ENCODE assay signal across 1 cellular context in genomic region chr2:74482801-74483674, GRCh38.
TF ChIP-seq lines count a peak whose summit lies in the region.

A gene with protein sequence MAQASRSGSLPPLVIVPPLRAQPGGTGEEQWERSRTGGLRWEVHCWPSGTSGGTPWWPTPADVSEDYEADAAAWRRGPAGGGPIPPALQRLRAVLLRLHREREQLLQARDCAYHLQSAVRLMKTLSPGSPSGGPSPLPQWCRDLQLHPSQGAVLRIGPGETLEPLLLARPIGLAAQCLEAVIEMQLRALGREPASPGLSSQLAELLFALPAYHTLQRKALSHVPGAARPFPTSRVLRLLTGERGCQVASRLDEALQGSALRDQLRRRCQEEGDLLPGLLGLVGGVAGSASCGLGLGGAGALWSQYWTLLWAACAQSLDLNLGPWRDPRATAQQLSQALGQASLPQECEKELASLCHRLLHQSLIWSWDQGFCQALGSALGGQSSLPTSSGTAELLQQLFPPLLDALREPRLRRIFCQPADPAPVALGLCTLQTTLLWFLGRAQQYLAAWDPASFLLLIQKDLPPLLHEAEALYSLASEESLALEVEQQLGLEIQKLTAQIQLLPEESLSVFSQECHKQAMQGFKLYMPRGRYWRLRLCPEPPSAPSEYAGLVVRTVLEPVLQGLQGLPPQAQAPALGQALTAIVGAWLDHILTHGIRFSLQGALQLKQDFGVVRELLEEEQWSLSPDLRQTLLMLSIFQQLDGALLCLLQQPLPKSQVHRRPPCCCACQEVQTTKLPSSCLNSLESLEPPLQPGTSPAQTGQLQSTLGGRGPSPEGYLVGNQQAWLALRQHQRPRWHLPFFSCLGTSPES (minus strand): TSS chr2:74482998. CDS start chr2:74482837, 161 bp downstream.
Gene TTC31, plus strand, starts transcription at chr2:74483081. Its CDS starts 15 bp downstream, at chr2:74483096.

TF ChIP-seq in HepG2, 621 proteins besides CTCF, POLR2A, EP300 and RAD21 (continued from another document and continues in another):
- no peak for TF ChIP-seq ZNF512B (CRISPR knock-in tag; IDR thresholded peaks at IDR 0.05; ENCODE audit: borderline replicate concordance)
- TF ChIP-seq WIZ (CRISPR knock-in tag; IDR thresholded peaks at IDR 0.05): no peak; the same call in 1 of the 2 replicates
- TF ChIP-seq, protein P1, sequence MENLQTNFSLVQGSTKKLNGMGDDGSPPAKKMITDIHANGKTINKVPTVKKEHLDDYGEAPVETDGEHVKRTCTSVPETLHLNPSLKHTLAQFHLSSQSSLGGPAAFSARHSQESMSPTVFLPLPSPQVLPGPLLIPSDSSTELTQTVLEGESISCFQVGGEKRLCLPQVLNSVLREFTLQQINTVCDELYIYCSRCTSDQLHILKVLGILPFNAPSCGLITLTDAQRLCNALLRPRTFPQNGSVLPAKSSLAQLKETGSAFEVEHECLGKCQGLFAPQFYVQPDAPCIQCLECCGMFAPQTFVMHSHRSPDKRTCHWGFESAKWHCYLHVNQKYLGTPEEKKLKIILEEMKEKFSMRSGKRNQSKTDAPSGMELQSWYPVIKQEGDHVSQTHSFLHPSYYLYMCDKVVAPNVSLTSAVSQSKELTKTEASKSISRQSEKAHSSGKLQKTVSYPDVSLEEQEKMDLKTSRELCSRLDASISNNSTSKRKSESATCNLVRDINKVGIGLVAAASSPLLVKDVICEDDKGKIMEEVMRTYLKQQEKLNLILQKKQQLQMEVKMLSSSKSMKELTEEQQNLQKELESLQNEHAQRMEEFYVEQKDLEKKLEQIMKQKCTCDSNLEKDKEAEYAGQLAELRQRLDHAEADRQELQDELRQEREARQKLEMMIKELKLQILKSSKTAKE (CRISPR knock-in tag; IDR thresholded peaks at IDR 0.05; ENCODE audit: borderline replicate concordance): peak; percentile 65
- TF ChIP-seq JDP2 (CRISPR knock-in tag; IDR thresholded peaks at IDR 0.05; ENCODE audit: borderline replicate concordance): 0 out of 2 replicates have a peak, but pooled peaks have one; percentile 56
- peak; percentile 75; the same call in 1 of the 2 replicates for TF ChIP-seq ZFX (CRISPR knock-in tag; IDR thresholded peaks at IDR 0.05; ENCODE audit: low read depth)
- TF ChIP-seq ARNT (IDR thresholded peaks at IDR 0.05): no peak
- peak; percentile 13; the same call in 1 of the 2 replicates for TF ChIP-seq RFX5 (IDR thresholded peaks at IDR 0.05; ENCODE audit: low read depth, low read length)
- TF ChIP-seq, protein P2, sequence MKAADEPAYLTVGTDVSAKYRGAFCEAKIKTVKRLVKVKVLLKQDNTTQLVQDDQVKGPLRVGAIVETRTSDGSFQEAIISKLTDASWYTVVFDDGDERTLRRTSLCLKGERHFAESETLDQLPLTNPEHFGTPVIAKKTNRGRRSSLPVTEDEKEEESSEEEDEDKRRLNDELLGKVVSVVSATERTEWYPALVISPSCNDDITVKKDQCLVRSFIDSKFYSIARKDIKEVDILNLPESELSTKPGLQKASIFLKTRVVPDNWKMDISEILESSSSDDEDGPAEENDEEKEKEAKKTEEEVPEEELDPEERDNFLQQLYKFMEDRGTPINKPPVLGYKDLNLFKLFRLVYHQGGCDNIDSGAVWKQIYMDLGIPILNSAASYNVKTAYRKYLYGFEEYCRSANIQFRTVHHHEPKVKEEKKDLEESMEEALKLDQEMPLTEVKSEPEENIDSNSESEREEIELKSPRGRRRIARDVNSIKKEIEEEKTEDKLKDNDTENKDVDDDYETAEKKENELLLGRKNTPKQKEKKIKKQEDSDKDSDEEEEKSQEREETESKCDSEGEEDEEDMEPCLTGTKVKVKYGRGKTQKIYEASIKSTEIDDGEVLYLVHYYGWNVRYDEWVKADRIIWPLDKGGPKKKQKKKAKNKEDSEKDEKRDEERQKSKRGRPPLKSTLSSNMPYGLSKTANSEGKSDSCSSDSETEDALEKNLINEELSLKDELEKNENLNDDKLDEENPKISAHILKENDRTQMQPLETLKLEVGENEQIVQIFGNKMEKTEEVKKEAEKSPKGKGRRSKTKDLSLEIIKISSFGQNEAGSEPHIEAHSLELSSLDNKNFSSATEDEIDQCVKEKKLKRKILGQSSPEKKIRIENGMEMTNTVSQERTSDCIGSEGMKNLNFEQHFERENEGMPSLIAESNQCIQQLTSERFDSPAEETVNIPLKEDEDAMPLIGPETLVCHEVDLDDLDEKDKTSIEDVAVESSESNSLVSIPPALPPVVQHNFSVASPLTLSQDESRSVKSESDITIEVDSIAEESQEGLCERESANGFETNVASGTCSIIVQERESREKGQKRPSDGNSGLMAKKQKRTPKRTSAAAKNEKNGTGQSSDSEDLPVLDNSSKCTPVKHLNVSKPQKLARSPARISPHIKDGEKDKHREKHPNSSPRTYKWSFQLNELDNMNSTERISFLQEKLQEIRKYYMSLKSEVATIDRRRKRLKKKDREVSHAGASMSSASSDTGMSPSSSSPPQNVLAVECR (CRISPR knock-in tag; IDR thresholded peaks at IDR 0.05; ENCODE audit: borderline replicate concordance): peak; percentile 95
- peak; percentile 90; the same call in 1 of the 2 replicates for TF ChIP-seq SMAD9 (CRISPR knock-in tag; IDR thresholded peaks at IDR 0.05)
- no peak; the same call in 1 of the 2 replicates for TF ChIP-seq CAMTA2 (CRISPR knock-in tag; IDR thresholded peaks at IDR 0.05; ENCODE audit: borderline replicate concordance)
- peak; percentile 98 for TF ChIP-seq NCOA1 (CRISPR knock-in tag; IDR thresholded peaks at IDR 0.05)
- TF ChIP-seq TMF1 (CRISPR knock-in tag; IDR thresholded peaks at IDR 0.05; ENCODE audit: low read depth): no peak; the same call in none of the 2 replicates
- peak; percentile 88 for TF ChIP-seq HNF4G (IDR thresholded peaks at IDR 0.05; ENCODE audit: borderline replicate concordance, low read depth, low read length)
- peak; percentile 90; the same call in 1 of the 2 replicates for TF ChIP-seq HNF4G (CRISPR knock-in tag; IDR thresholded peaks at IDR 0.05; ENCODE audit: borderline replicate concordance, low read depth)
- no peak for TF ChIP-seq ZNF12 (CRISPR knock-in tag; IDR thresholded peaks at IDR 0.05)
- peak; percentile 51; the same call in 1 of the 2 replicates for TF ChIP-seq SOX13 (IDR thresholded peaks at IDR 0.05)
- peak in 1 of 2 experiments; percentile 48; a peak in 1 of 4 replicates for TF ChIP-seq SOX13 (CRISPR knock-in tag; conservative IDR thresholded peaks at IDR 0.05 in 1 of 2, IDR thresholded peaks at IDR 0.05 in 1 of 2)
- TF ChIP-seq RXRB (CRISPR knock-in tag; IDR thresholded peaks at IDR 0.05; ENCODE audit: borderline replicate concordance): peak; percentile 61
- 0 out of 2 replicates have a peak, but pooled peaks have one; percentile 14 for TF ChIP-seq ZNF20 (CRISPR knock-in tag; IDR thresholded peaks at IDR 0.05)
- TF ChIP-seq MAFF (IDR thresholded peaks at IDR 0.05; ENCODE audit: low read depth, low read length): no peak
- TF ChIP-seq, protein P3, sequence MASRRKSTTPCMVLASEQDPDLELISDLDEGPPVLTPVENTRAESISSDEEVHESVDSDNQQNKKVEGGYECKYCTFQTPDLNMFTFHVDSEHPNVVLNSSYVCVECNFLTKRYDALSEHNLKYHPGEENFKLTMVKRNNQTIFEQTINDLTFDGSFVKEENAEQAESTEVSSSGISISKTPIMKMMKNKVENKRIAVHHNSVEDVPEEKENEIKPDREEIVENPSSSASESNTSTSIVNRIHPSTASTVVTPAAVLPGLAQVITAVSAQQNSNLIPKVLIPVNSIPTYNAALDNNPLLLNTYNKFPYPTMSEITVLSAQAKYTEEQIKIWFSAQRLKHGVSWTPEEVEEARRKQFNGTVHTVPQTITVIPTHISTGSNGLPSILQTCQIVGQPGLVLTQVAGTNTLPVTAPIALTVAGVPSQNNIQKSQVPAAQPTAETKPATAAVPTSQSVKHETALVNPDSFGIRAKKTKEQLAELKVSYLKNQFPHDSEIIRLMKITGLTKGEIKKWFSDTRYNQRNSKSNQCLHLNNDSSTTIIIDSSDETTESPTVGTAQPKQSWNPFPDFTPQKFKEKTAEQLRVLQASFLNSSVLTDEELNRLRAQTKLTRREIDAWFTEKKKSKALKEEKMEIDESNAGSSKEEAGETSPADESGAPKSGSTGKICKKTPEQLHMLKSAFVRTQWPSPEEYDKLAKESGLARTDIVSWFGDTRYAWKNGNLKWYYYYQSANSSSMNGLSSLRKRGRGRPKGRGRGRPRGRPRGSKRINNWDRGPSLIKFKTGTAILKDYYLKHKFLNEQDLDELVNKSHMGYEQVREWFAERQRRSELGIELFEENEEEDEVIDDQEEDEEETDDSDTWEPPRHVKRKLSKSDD (CRISPR knock-in tag; IDR thresholded peaks at IDR 0.05; ENCODE audit: low read depth): peak; percentile 77
- TF ChIP-seq, protein P4, sequence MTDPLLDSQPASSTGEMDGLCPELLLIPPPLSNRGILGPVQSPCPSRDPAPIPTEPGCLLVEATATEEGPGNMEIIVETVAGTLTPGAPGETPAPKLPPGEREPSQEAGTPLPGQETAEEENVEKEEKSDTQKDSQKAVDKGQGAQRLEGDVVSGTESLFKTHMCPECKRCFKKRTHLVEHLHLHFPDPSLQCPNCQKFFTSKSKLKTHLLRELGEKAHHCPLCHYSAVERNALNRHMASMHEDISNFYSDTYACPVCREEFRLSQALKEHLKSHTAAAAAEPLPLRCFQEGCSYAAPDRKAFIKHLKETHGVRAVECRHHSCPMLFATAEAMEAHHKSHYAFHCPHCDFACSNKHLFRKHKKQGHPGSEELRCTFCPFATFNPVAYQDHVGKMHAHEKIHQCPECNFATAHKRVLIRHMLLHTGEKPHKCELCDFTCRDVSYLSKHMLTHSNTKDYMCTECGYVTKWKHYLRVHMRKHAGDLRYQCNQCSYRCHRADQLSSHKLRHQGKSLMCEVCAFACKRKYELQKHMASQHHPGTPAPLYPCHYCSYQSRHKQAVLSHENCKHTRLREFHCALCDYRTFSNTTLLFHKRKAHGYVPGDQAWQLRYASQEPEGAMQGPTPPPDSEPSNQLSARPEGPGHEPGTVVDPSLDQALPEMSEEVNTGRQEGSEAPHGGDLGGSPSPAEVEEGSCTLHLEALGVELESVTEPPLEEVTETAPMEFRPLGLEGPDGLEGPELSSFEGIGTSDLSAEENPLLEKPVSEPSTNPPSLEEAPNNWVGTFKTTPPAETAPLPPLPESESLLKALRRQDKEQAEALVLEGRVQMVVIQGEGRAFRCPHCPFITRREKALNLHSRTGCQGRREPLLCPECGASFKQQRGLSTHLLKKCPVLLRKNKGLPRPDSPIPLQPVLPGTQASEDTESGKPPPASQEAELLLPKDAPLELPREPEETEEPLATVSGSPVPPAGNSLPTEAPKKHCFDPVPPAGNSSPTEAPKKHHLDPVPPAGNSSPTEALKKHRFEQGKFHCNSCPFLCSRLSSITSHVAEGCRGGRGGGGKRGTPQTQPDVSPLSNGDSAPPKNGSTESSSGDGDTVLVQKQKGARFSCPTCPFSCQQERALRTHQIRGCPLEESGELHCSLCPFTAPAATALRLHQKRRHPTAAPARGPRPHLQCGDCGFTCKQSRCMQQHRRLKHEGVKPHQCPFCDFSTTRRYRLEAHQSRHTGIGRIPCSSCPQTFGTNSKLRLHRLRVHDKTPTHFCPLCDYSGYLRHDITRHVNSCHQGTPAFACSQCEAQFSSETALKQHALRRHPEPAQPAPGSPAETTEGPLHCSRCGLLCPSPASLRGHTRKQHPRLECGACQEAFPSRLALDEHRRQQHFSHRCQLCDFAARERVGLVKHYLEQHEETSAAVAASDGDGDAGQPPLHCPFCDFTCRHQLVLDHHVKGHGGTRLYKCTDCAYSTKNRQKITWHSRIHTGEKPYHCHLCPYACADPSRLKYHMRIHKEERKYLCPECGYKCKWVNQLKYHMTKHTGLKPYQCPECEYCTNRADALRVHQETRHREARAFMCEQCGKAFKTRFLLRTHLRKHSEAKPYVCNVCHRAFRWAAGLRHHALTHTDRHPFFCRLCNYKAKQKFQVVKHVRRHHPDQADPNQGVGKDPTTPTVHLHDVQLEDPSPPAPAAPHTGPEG (CRISPR knock-in tag; IDR thresholded peaks at IDR 0.05): no peak; the same call in none of the 2 replicates
- TF ChIP-seq ZFP36 (IDR thresholded peaks at IDR 0.05; ENCODE audit: borderline replicate concordance, low read depth, low read length, partially characterized antibody): no peak
- peak; percentile 72; the same call in 1 of the 2 replicates for TF ChIP-seq ZNF629 (CRISPR knock-in tag; conservative IDR thresholded peaks at IDR 0.05)
- TF ChIP-seq GMEB1 (CRISPR knock-in tag; IDR thresholded peaks at IDR 0.05; ENCODE audit: borderline replicate concordance): peak; percentile 86; the same call in 1 of the 2 replicates
- TF ChIP-seq BHLHE40 (IDR thresholded peaks at IDR 0.05; ENCODE audit: low read length): no peak
- no peak for TF ChIP-seq RAD51 (IDR thresholded peaks at IDR 0.05; ENCODE audit: borderline replicate concordance)
